8 cellular contexts compared by ENCODE assay signal in genomic region chr12:27434673-27435565, GRCh38. TPM values are rescaled to one million over a fixed set of nuclear protein-coding genes. Genes with fewer than 3 reads are reported as not detected.
A peak's percentile ranks its signal among the peaks of the same experiment; 100 is the strongest.
DNase-seq lines count a peak whose midpoint lies in the region; ATAC-seq, FAIRE-seq and TF ChIP-seq lines count a peak whose summit lies in the region.

No MANE protein-coding gene starts in this region.

- H3K27ac Mint-ChIP-seq in naive B cell = peak overlapping the region in 3 of 6 donors; percentile 10 to 64 (median 10)

- peak; percentile 33 for FAIRE-seq in GM12892 (lab: Jason Lieb, UNC)

- H3K27me3 Mint-ChIP-seq in naive B cell = no peaks in the 10 kb centered on the region

- H3K27me3 ChIP-seq in RWPE2 (ENCODE audit: insufficient read depth, poor library complexity, severe bottlenecking) = no peaks in the 10 kb centered on the region

- DNase-seq in AG09319 (ENCODE audit: extremely low read depth, low read depth) = no peak
- no peak for DNase-seq in GM12892 (ENCODE audit: insufficient read length)
- DNase-seq in RWPE2 (ENCODE audit: low spot score) = no peak
- DNase-seq in coronary artery (ENCODE audit: low spot score) = no peak
- DNase-seq in naive B cell = peak; percentile 11
- no peak for DNase-seq in NCI-H524 treated with DMSO at 0.1 percent for 48 hours (lab: John Stamatoyannopoulos, UW)
- no peak for DNase-seq in putamen (ENCODE audit: low spot score)
- no peak for DNase-seq in DMS 273 treated with DMSO at 0.1 percent for 48 hours (lab: John Stamatoyannopoulos, UW)

- H3K27ac ChIP-seq in RWPE2 (ENCODE audit: poor library complexity, severe bottlenecking) (no peak overlapping the region), coronary artery (no peak overlapping the region)

- no peaks in the 10 kb centered on the region for H3K36me3 ChIP-seq in RWPE2 (ENCODE audit: low read depth)

- H3K4me3 Mint-ChIP-seq in naive B cell = peak overlapping the region in 2 of 8 donors; percentile 30 to 65

- ATAC-seq in RWPE2 (ENCODE audit: low read depth) = no peak
- peak; percentile 27 to 60 for ATAC-seq in naive B cell (ENCODE audit: low read depth in 2 of 2)

- H3K4me1 Mint-ChIP-seq in naive B cell = peaks cover 23 to 36% (median 29%) of the 10 kb centered on the region in 3 donors

- H3K4me1 ChIP-seq in RWPE2 (ENCODE audit: insufficient read depth, poor library complexity, severe bottlenecking) = no peaks in the 10 kb centered on the region

- H3K9me3 ChIP-seq in RWPE2 (ENCODE audit: severe bottlenecking) = no peaks in the 10 kb centered on the region

- no peaks in the 10 kb centered on the region for H3K36me3 Mint-ChIP-seq in naive B cell

- H3K4me3 ChIP-seq in RWPE2 (ENCODE audit: severe bottlenecking) (no peak overlapping the region), coronary artery (no peak overlapping the region)

- TF ChIP-seq POLR2A in GM12892 (IDR thresholded peaks at IDR 0.05; ENCODE audit: low read depth, low read length) = no peak

- peak; percentile 46 for TF ChIP-seq CTCF in AG09319 (IDR thresholded peaks at IDR 0.05; ENCODE audit: low read depth, low read length)
- peak; percentile 55 for TF ChIP-seq CTCF in RWPE2 (IDR thresholded peaks at IDR 0.05; ENCODE audit: poor library complexity, severe bottlenecking)
- TF ChIP-seq CTCF in coronary artery (IDR thresholded peaks at IDR 0.05) = peak; percentile 65

- H3K9me3 Mint-ChIP-seq in naive B cell = peaks cover 0 to 7% (median 0%) of the 10 kb centered on the region in 7 donors

RNA-seq across cellular contexts. Expression of gene SMCO2, which starts 11.6 kb away (rescaled TPM):
- polyA plus RNA-seq in GM12892 (2012; ENCODE audit: missing spikeins) = 0.95 TPM
- not detected for polyA plus RNA-seq in naive B cell (ENCODE audit: low read depth in 6 of 6)
